Comparison of ENCODE assay signal across 18 cellular contexts in genomic region chr13:112874751-112875300, GRCh38.
DNase-seq lines count a peak whose midpoint lies in the region; ATAC-seq, FAIRE-seq and TF ChIP-seq lines count a peak whose summit lies in the region.
"Had no signal": no experiment of that assay in that cellular context is flagged by ENCODE, and none has a peak within 500 bp of the region (broad histone marks: within the 10 kb centered on the region; RNA-seq: fewer than 3 reads in every experiment).

No MANE protein-coding gene starts in this region.

- H3K4me3 Mint-ChIP-seq in activated T-cell treated with anti-CD3 and anti-CD28 coated beads, Interleukin-2, amount 50 U/mL, for 24 hours: no peak overlapping the region
- no peak overlapping the region for H3K4me3 Mint-ChIP-seq in activated T-cell treated with anti-CD3 and anti-CD28 coated beads, Interleukin-2, amount 50 U/mL, for 4 hours
- H3K4me3 Mint-ChIP-seq: stimulated activated naive CD8-positive, alpha-beta T cell treated with anti-CD3 and anti-CD28 coated beads, Interleukin-15, Interleukin-2, amounts not matched to agents 100 ng/mL and 50 ng/mL, for 24 hours had no signal

- no peak overlapping the region for H3K4me3 ChIP-seq in Peyer's patch
- H3K4me3 ChIP-seq in kidney (ENCODE audit: low read length in 2 of 2): no peak overlapping the region
- H3K4me3 ChIP-seq in spleen: peak overlapping the region in 3 of 8 donors; percentile 8 to 63 (median 13)
- H3K4me3 ChIP-seq: mucosa of descending colon had no signal

- no peak overlapping the region for H3K9ac ChIP-seq in kidney (ENCODE audit: low read length in 2 of 2)

- H3K36me3 ChIP-seq in Peyer's patch (peaks cover 0 to 22% (median 0%) of the 10 kb centered on the region in 3 donors), kidney (ENCODE audit: control insufficient read depth in 1 of 2, insufficient read depth in 2 of 2, low read length in 2 of 2) (peaks cover 2 to 20% of the 10 kb centered on the region in 2 donors), spleen (peaks cover 0 to 71% (median 33%) of the 10 kb centered on the region in 6 donors)

- peaks cover 49% of the 10 kb centered on the region for H3K4me1 Mint-ChIP-seq in activated T-cell treated with anti-CD3 and anti-CD28 coated beads, Interleukin-2, amount 50 U/mL, for 24 hours (ENCODE audit: low read depth)
- peaks cover 13% of the 10 kb centered on the region for H3K4me1 Mint-ChIP-seq in activated T-cell treated with anti-CD3 and anti-CD28 coated beads, Interleukin-2, amount 50 U/mL, for 4 hours (ENCODE audit: low read depth)

- H3K27ac Mint-ChIP-seq in activated T-cell treated with anti-CD3 and anti-CD28 coated beads, Interleukin-2, amount 50 U/mL, for 24 hours: peak overlapping the region; percentile 92
- H3K27ac Mint-ChIP-seq: progenitor cell of endocrine pancreas; stimulated activated naive CD8-positive, alpha-beta T cell treated with anti-CD3 and anti-CD28 coated beads, Interleukin-15, Interleukin-2, amounts not matched to agents 100 ng/mL and 50 ng/mL, for 24 hours had no signal

- H3K9me3 ChIP-seq in Peyer's patch (no peaks in the 10 kb centered on the region), kidney (ENCODE audit: control insufficient read depth in 1 of 2, low read length in 2 of 2) (no peaks in the 10 kb centered on the region), spleen (peaks cover 0 to 5% (median 0%) of the 10 kb centered on the region in 8 donors)
- H3K9me3 ChIP-seq: ascending aorta, mucosa of descending colon had no signal

- H3K27me3 ChIP-seq in Peyer's patch: no peaks in the 10 kb centered on the region
- no peaks in the 10 kb centered on the region for H3K27me3 ChIP-seq in spleen (replicated peaks in 1 of 7)
- H3K27me3 ChIP-seq: ascending aorta, esophagus squamous epithelium had no signal

- 75 to 79% (median 79%) methylated on average over 17 to 19 of the region's 19 CpGs for WGBS in spleen, 5 donors

- no peak for ATAC-seq in activated T-cell treated with anti-CD3 and anti-CD28 coated beads, Interleukin-2, amount 50 U/mL, for 4 hours
- ATAC-seq in GM21390 (IDR thresholded peaks at IDR 0.05; ENCODE audit: unreplicated experiment): no peak

- TF ChIP-seq POLR2A in Peyer's patch (IDR thresholded peaks at IDR 0.05) (no peak), spleen (IDR thresholded peaks at IDR 0.05) (no peak)

- TF ChIP-seq CTCF in Peyer's patch (IDR thresholded peaks at IDR 0.05) (no peak), kidney (IDR thresholded peaks at IDR 0.05; ENCODE audit: borderline replicate concordance, extremely low read depth, insufficient read depth) (no peak), spleen (IDR thresholded peaks at IDR 0.05 in 8 of 11, conservative IDR thresholded peaks at IDR 0.05 in 3 of 11) (peak in 4 of 11 experiments; percentile 13 to 55 (median 24))

- FAIRE-seq in kidney (lab: Jason Lieb, UNC): no peak
- FAIRE-seq: D721Med, urothelium cell line had no signal

- H3K27ac ChIP-seq in Peyer's patch (peak overlapping the region in 1 of 4 donors; percentile 73), kidney (ENCODE audit: low read depth in 2 of 2, low read length in 2 of 2) (no peak overlapping the region), spleen (peak overlapping the region in 7 of 8 donors; percentile 59 to 86 (median 77))
- H3K27ac ChIP-seq: ascending aorta had no signal

- H3K4me1 ChIP-seq in Peyer's patch: no peaks in the 10 kb centered on the region
- H3K4me1 ChIP-seq in kidney (ENCODE audit: control insufficient read depth in 1 of 2, insufficient read depth in 1 of 2, low read depth in 1 of 2, low read length in 2 of 2): peaks cover 0 to 4% of the 10 kb centered on the region in 2 donors
- peaks cover 9 to 37% (median 24%) of the 10 kb centered on the region in 6 donors for H3K4me1 ChIP-seq in spleen

- intact Hi-C loops in kidney (cut with DNase I) (loop anchor here (10.0 kb wide), 1 partner anchor 240 kb away; no protein-coding TSS in a partner anchor), spleen (cut with DNase I; ENCODE audit: low total_unique reads) (loop anchor here (5.0 kb wide), 1 partner anchor 233 kb away; no protein-coding TSS in a partner anchor)

- DNase-seq in activated T-cell treated with anti-CD3 and anti-CD28 coated beads, Interleukin-2, amount 50 U/mL, for 24 hours: no peak
- no peak for DNase-seq in activated T-cell treated with anti-CD3 and anti-CD28 coated beads, Interleukin-2, amount 50 U/mL, for 4 hours
- DNase-seq in Peyer's patch (peak in 2 of 3 donors; percentile 38 to 44), kidney (peak; percentile 69), spleen (peak; percentile 75), NCI-H2029 treated with DMSO at 0.1 percent for 48 hours (lab: John Stamatoyannopoulos, UW) (no peak), AG08395 (ENCODE audit: low spot score) (no peak)
- DNase-seq: activated gamma-delta T cell, cortex of kidney, T-helper 9 cell had no signal

- no peaks in the 10 kb centered on the region for H3K27me3 Mint-ChIP-seq in activated T-cell treated with anti-CD3 and anti-CD28 coated beads, Interleukin-2, amount 50 U/mL, for 24 hours
- H3K27me3 Mint-ChIP-seq in activated T-cell treated with anti-CD3 and anti-CD28 coated beads, Interleukin-2, amount 50 U/mL, for 4 hours (ENCODE audit: low read depth): no peaks in the 10 kb centered on the region
- H3K27me3 Mint-ChIP-seq: progenitor cell of endocrine pancreas; stimulated activated naive CD8-positive, alpha-beta T cell treated with anti-CD3 and anti-CD28 coated beads, Interleukin-15, Interleukin-2, amounts not matched to agents 100 ng/mL and 50 ng/mL, for 24 hours had no signal

- H3K36me3 Mint-ChIP-seq in activated T-cell treated with anti-CD3 and anti-CD28 coated beads, Interleukin-2, amount 50 U/mL, for 24 hours (ENCODE audit: low read depth): peaks cover 50% of the 10 kb centered on the region
- peaks cover 36% of the 10 kb centered on the region for H3K36me3 Mint-ChIP-seq in activated T-cell treated with anti-CD3 and anti-CD28 coated beads, Interleukin-2, amount 50 U/mL, for 4 hours (ENCODE audit: insufficient read depth)

- no peaks in the 10 kb centered on the region for H3K9me3 Mint-ChIP-seq in activated T-cell treated with anti-CD3 and anti-CD28 coated beads, Interleukin-2, amount 50 U/mL, for 24 hours
- peaks cover 7% of the 10 kb centered on the region for H3K9me3 Mint-ChIP-seq in activated T-cell treated with anti-CD3 and anti-CD28 coated beads, Interleukin-2, amount 50 U/mL, for 4 hours
- H3K9me3 Mint-ChIP-seq: stimulated activated naive CD8-positive, alpha-beta T cell treated with anti-CD3 and anti-CD28 coated beads, Interleukin-15, Interleukin-2, amounts not matched to agents 100 ng/mL and 50 ng/mL, for 24 hours had no signal

Comparison
In these comparisons a context has a peak if more than half of its experiments do, and no peak if none do; other contexts are left out.
1. DNase-seq: peak in Peyer's patch (2 of 3), kidney (single experiment) and spleen (single experiment); none in activated T-cell treated with anti-CD3 and anti-CD28 coated beads, Interleukin-2, amount 50 U/mL, for 24 hours (single experiment), activated T-cell treated with anti-CD3 and anti-CD28 coated beads, Interleukin-2, amount 50 U/mL, for 4 hours (single experiment), NCI-H2029 treated with DMSO at 0.1 percent for 48 hours (single experiment) and AG08395 (single experiment).
2. H3K27ac ChIP-seq: peak in spleen (7 of 8); none in kidney (0 of 2).